In the genomic region with DNA sequence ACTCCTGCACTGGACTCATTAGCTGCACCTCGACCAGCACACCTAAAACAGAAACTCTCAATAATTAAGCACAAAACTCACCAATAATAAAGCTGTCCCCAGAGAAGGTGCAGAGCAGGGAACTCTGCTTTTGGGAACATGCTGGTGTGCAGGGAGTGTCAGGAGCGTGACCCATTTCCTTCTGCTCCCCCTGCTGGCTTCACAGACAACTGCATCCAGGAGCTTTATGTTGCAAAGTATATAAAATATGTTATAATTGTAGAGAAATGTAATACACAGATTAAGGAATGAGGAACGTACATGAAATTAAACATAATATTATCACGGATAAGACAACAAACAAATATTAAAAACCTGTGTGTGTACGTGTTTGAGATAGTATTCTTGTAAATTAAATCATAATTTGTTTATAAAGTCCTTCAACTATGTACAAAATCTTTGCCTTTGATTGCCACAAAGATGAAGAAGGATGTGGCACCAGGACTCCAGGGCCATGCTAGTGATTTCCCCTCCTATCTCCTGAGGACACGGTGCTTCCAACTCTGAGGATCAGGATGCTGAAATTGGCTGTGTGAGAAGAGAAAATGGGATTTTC, we compare ENCODE assay signal across 8 cellular contexts.
A peak's percentile ranks its signal among the peaks of the same experiment; 100 is the strongest.
DNase-seq lines count a peak whose midpoint lies in the region; ATAC-seq, FAIRE-seq and TF ChIP-seq lines count a peak whose summit lies in the region.

No MANE protein-coding gene starts in this region.

- TF ChIP-seq POLR2A in vagina (IDR thresholded peaks at IDR 0.05) (no peak), ovary (IDR thresholded peaks at IDR 0.05) (no peak)

- TF ChIP-seq CTCF in Calu3 (IDR thresholded peaks at IDR 0.05; ENCODE audit: unreplicated experiment): peak; percentile 83
- peak; percentile 60 to 88 (median 77) for TF ChIP-seq CTCF in dorsolateral prefrontal cortex (IDR thresholded peaks at IDR 0.05 in 54 of 56, conservative IDR thresholded peaks at IDR 0.05 in 2 of 56; ENCODE audit: low read depth in 1 of 56, partially characterized antibody in 56 of 56)
- peak; percentile 29 to 66 (median 40) for TF ChIP-seq CTCF in vagina (IDR thresholded peaks at IDR 0.05)
- TF ChIP-seq CTCF in ovary (IDR thresholded peaks at IDR 0.05): peak in 1 of 3 donors; percentile 27

- peak; percentile 66 for FAIRE-seq in TTC549 (lab: Jason Lieb, UNC)

- intact Hi-C loops in Calu3 (cut with micrococcal nuclease; ENCODE audit: unreplicated experiment): no loop called here
- intact Hi-C loops in dorsolateral prefrontal cortex (cut with DNase I): loop anchor here in 1 of 2 donors (10.0 kb wide), 1 partner anchor 82 kb away; a partner anchor contains a TSS
- intact Hi-C loops in vagina (cut with DNase I): no loop called here
- intact Hi-C loops in ovary (cut with DNase I): no loop called here

- ATAC-seq in GM19397 (IDR thresholded peaks at IDR 0.05; ENCODE audit: unreplicated experiment): peak; percentile 52

- no peaks in the 10 kb centered on the region for H3K9me3 Mint-ChIP-seq in Calu3 (ENCODE audit: low read depth, unreplicated experiment)

- peak; percentile 56 for DNase-seq in Calu3
- peak; percentile 23 for DNase-seq in KBM-7
- peak in 5 of 10 donors; percentile 15 to 59 (median 49) for DNase-seq in dorsolateral prefrontal cortex
- peak; percentile 48 for DNase-seq in myocyte (ENCODE audit: low read depth)
- no peak for DNase-seq in vagina (ENCODE audit: extremely low spot score in 2 of 2)
- no peak for DNase-seq in ovary

- H3K27ac ChIP-seq in dorsolateral prefrontal cortex (no peak overlapping the region), vagina (no peak overlapping the region), ovary (no peak overlapping the region)

- H3K9me3 ChIP-seq in vagina: no peaks in the 10 kb centered on the region
- no peaks in the 10 kb centered on the region for H3K9me3 ChIP-seq in ovary

- CTCF ChIA-PET in Calu3 (lab: Charles Lee): interaction anchor here (1.0 to 1.8 kb wide), 2 partner anchors 9 to 29 kb away, joined by 3 to 7 read pairs; no protein-coding TSS in a partner anchor

- BruUV-seq in Calu3 (replicated peaks; lab: Mats Ljungman, UMichigan): no TSS peak

- in situ Hi-C loops in KBM-7 (cut with MboI; ENCODE audit: low pct_unique_long_range_greater_than_20kb, low sequenced_read_pairs): no loop called here

- H3K27me3 Mint-ChIP-seq in Calu3 (ENCODE audit: unreplicated experiment): peaks cover 81% of the 10 kb centered on the region

- WGBS in ovary, 3 donors: 8 to 12% (median 9%) methylated on average over 6 of the region's 6 CpGs

- no peak overlapping the region for H3K27ac Mint-ChIP-seq in Calu3 (ENCODE audit: unreplicated experiment)

- no peak overlapping the region for H3K4me3 Mint-ChIP-seq in Calu3 (ENCODE audit: low read depth, unreplicated experiment)

- no peak overlapping the region for H3K4me3 ChIP-seq in dorsolateral prefrontal cortex
- H3K4me3 ChIP-seq in vagina: no peak overlapping the region
- H3K4me3 ChIP-seq in ovary: no peak overlapping the region

- no peaks in the 10 kb centered on the region for H3K36me3 Mint-ChIP-seq in Calu3 (ENCODE audit: insufficient read depth, unreplicated experiment)

- H3K4me1 Mint-ChIP-seq in Calu3 (ENCODE audit: low read depth, unreplicated experiment): no peaks in the 10 kb centered on the region

- H3K36me3 ChIP-seq in vagina (no peaks in the 10 kb centered on the region), ovary (no peaks in the 10 kb centered on the region)

- TF ChIP-seq EP300 in ovary (IDR thresholded peaks at IDR 0.05): no peak

- H3K4me1 ChIP-seq in vagina (no peaks in the 10 kb centered on the region), ovary (ENCODE audit: insufficient read depth) (no peaks in the 10 kb centered on the region)

- H3K27me3 ChIP-seq in dorsolateral prefrontal cortex: peaks cover 0 to 28% (median 3%) of the 10 kb centered on the region in 45 donors
- H3K27me3 ChIP-seq in vagina: no peaks in the 10 kb centered on the region
- H3K27me3 ChIP-seq in ovary: no peaks in the 10 kb centered on the region

Comparison
In these comparisons a context has a peak if more than half of its experiments do, and no peak if none do; other contexts are left out.
1. DNase-seq: peak in Calu3 (single experiment), KBM-7 (single experiment) and myocyte (single experiment); none in vagina (0 of 2) and ovary (0 of 5).